ENCODE assay signal across 9 cellular contexts in genomic region chr9:81387360-81387759, GRCh38.
"Had no signal": no experiment of that assay in that cellular context is flagged by ENCODE, and none has a peak within 500 bp of the region (broad histone marks: within the 10 kb centered on the region; RNA-seq: fewer than 3 reads in every experiment).

No MANE protein-coding gene starts in this region.

- H3K4me2 ChIP-seq: GM23338 had no signal

- DNase-seq: H9, HCEC 1CT, HFFc6, IMR-90, KG1 had no signal

- ATAC-seq: GM23338, K562 had no signal

- H3K4me3 Mint-ChIP-seq: GM23338, H9, HFFc6 had no signal

- FAIRE-seq: H1, H54, K562 had no signal

- H3K4me3 ChIP-seq: GM23338, K562 had no signal

- H3K9me3 Mint-ChIP-seq: GM23338, H9, HFFc6 had no signal

- H2AFZ ChIP-seq: GM23338 had no signal

- H3K27ac Mint-ChIP-seq: GM23338, H9, HFFc6 had no signal
